ENCODE assay signal across 10 cellular contexts in genomic region chr19:14473073-14473790, GRCh38. TPM values are rescaled to one million over a fixed set of nuclear protein-coding genes. Genes with fewer than 3 reads are reported as not detected.
DNase-seq lines count a peak whose midpoint lies in the region; ATAC-seq and TF ChIP-seq lines count a peak whose summit lies in the region.
"Had no signal": no experiment of that assay in that cellular context is flagged by ENCODE, and none has a peak within 500 bp of the region (broad histone marks: within the 10 kb centered on the region; RNA-seq: fewer than 3 reads in every experiment).

No MANE protein-coding gene starts in this region.

- H3K9me3 ChIP-seq in upper lobe of right lung, result no peaks in the 10 kb centered on the region
- H3K9me3 ChIP-seq: lower lobe of right lung, sigmoid colon had no signal

- peaks cover 31% of the 10 kb centered on the region for H3K4me1 Mint-ChIP-seq in activated T-helper 1 cell treated with anti-CD3 and anti-CD28 coated beads, Interleukin-12 subunit alpha, Interleukin-12 subunit beta, Interleukin-2, Interleukin-4 antibody, amounts not matched to agents 30 ng/mL and 10 ng/mL and 1 ng/mL, durations not matched to agents 14 hours and 24 hours and 36 hours (ENCODE audit: low read depth)

- no peak for TF ChIP-seq CTCF in upper lobe of right lung (IDR thresholded peaks at IDR 0.05)

- DNase-seq in stimulated activated CD4-positive, alpha-beta T cell treated with anti-CD3 and anti-CD28 coated beads, Interleukin-15, amount 100 ng/mL, for 24 hours, result peak; percentile 39
- DNase-seq in stimulated activated CD4-positive, alpha-beta T cell treated with anti-CD3 and anti-CD28 coated beads, Interleukin-12 subunit alpha, Interleukin-12 subunit beta, amount 100 ng/mL, for 4 hours, result no peak
- no peak for DNase-seq in activated T-helper 1 cell treated with anti-CD3 and anti-CD28 coated beads, Interleukin-12 subunit alpha, Interleukin-12 subunit beta, Interleukin-2, Interleukin-4 antibody, amounts not matched to agents 30 ng/mL and 10 ng/mL and 1 ng/mL, durations not matched to agents 14 hours and 24 hours and 36 hours (ENCODE audit: low spot score)
- DNase-seq in islet precursor cell (peak; percentile 54), upper lobe of right lung (peak; percentile 68), NCI-H1105 treated with DMSO at 0.1 percent for 48 hours (lab: John Stamatoyannopoulos, UW) (no peak), mesenteric fat pad (ENCODE audit: low spot score) (no peak)
- DNase-seq: lower lobe of right lung, sigmoid colon had no signal

- peaks cover 40% of the 10 kb centered on the region for H3K36me3 ChIP-seq in upper lobe of right lung

- no peak overlapping the region for H3K4me3 ChIP-seq in upper lobe of right lung

- H3K9me3 Mint-ChIP-seq in activated T-helper 1 cell treated with anti-CD3 and anti-CD28 coated beads, Interleukin-12 subunit alpha, Interleukin-12 subunit beta, Interleukin-2, Interleukin-4 antibody, amounts not matched to agents 30 ng/mL and 10 ng/mL and 1 ng/mL, durations not matched to agents 14 hours and 24 hours and 36 hours, result no peaks in the 10 kb centered on the region

- H3K36me3 Mint-ChIP-seq in activated T-helper 1 cell treated with anti-CD3 and anti-CD28 coated beads, Interleukin-12 subunit alpha, Interleukin-12 subunit beta, Interleukin-2, Interleukin-4 antibody, amounts not matched to agents 30 ng/mL and 10 ng/mL and 1 ng/mL, durations not matched to agents 14 hours and 24 hours and 36 hours (ENCODE audit: low read depth), result peaks cover 9% of the 10 kb centered on the region

- no peaks in the 10 kb centered on the region for H3K27me3 ChIP-seq in upper lobe of right lung

- peaks cover 29% of the 10 kb centered on the region for H3K4me1 ChIP-seq in upper lobe of right lung

- H3K27me3 Mint-ChIP-seq in activated T-helper 1 cell treated with anti-CD3 and anti-CD28 coated beads, Interleukin-12 subunit alpha, Interleukin-12 subunit beta, Interleukin-2, Interleukin-4 antibody, amounts not matched to agents 30 ng/mL and 10 ng/mL and 1 ng/mL, durations not matched to agents 14 hours and 24 hours and 36 hours (ENCODE audit: insufficient read depth), result peaks cover 17% of the 10 kb centered on the region

- ATAC-seq in upper lobe of right lung (no peak), HG03469 (IDR thresholded peaks at IDR 0.05; ENCODE audit: unreplicated experiment) (no peak)

- peak overlapping the region; percentile 29 for H3K27ac Mint-ChIP-seq in activated T-helper 1 cell treated with anti-CD3 and anti-CD28 coated beads, Interleukin-12 subunit alpha, Interleukin-12 subunit beta, Interleukin-2, Interleukin-4 antibody, amounts not matched to agents 30 ng/mL and 10 ng/mL and 1 ng/mL, durations not matched to agents 14 hours and 24 hours and 36 hours

- no peak overlapping the region for H3K27ac ChIP-seq in upper lobe of right lung
- H3K27ac ChIP-seq: lower lobe of right lung, sigmoid colon had no signal

- intact Hi-C loops in activated T-helper 1 cell treated with anti-CD3 and anti-CD28 coated beads, Interleukin-12 subunit alpha, Interleukin-12 subunit beta, Interleukin-2, Interleukin-4 antibody, amounts not matched to agents 30 ng/mL and 10 ng/mL and 1 ng/mL, durations not matched to agents 14 hours and 24 hours and 36 hours (cut with micrococcal nuclease), result loop anchor here (5.0 kb wide), 1 partner anchor 111 kb away; no protein-coding TSS in a partner anchor
- intact Hi-C loops in upper lobe of right lung (cut with DNase I), result no loop called here

- peak overlapping the region; percentile 47 for H3K4me3 Mint-ChIP-seq in activated T-helper 1 cell treated with anti-CD3 and anti-CD28 coated beads, Interleukin-12 subunit alpha, Interleukin-12 subunit beta, Interleukin-2, Interleukin-4 antibody, amounts not matched to agents 30 ng/mL and 10 ng/mL and 1 ng/mL, durations not matched to agents 14 hours and 24 hours and 36 hours

RNA-seq across cellular contexts. Expression of gene PTGER1, which starts 1.9 kb away (rescaled TPM):
- total RNA-seq in activated T-helper 1 cell treated with anti-CD3 and anti-CD28 coated beads, Interleukin-12 subunit alpha, Interleukin-12 subunit beta, Interleukin-2, Interleukin-4 antibody, amounts not matched to agents 30 ng/mL and 10 ng/mL and 1 ng/mL, durations not matched to agents 14 hours and 24 hours and 36 hours, result 0.44 and 0.78 TPM in 2 replicates
- total RNA-seq in upper lobe of right lung, result 2.5 TPM
- total RNA-seq in mesenteric fat pad, result 0.55 TPM

RNA-seq across cellular contexts. Expression of gene GIPC1, which starts 22.7 kb away (rescaled TPM):
- total RNA-seq in activated T-helper 1 cell treated with anti-CD3 and anti-CD28 coated beads, Interleukin-12 subunit alpha, Interleukin-12 subunit beta, Interleukin-2, Interleukin-4 antibody, amounts not matched to agents 30 ng/mL and 10 ng/mL and 1 ng/mL, durations not matched to agents 14 hours and 24 hours and 36 hours, result 42.9 and 43.7 TPM in 2 replicates
- total RNA-seq in upper lobe of right lung, result 97.7 TPM
- total RNA-seq in mesenteric fat pad, result 75.7 TPM

RNA-seq across cellular contexts. Expression of gene PKN1, which starts 40.1 kb away (rescaled TPM):
- total RNA-seq in activated T-helper 1 cell treated with anti-CD3 and anti-CD28 coated beads, Interleukin-12 subunit alpha, Interleukin-12 subunit beta, Interleukin-2, Interleukin-4 antibody, amounts not matched to agents 30 ng/mL and 10 ng/mL and 1 ng/mL, durations not matched to agents 14 hours and 24 hours and 36 hours, result 151 and 180 TPM in 2 replicates
- total RNA-seq in upper lobe of right lung (159 TPM), mesenteric fat pad (142 TPM)

RNA-seq across cellular contexts. Expression of gene DNAJB1, which starts 45.0 kb away (rescaled TPM):
- total RNA-seq in activated T-helper 1 cell treated with anti-CD3 and anti-CD28 coated beads, Interleukin-12 subunit alpha, Interleukin-12 subunit beta, Interleukin-2, Interleukin-4 antibody, amounts not matched to agents 30 ng/mL and 10 ng/mL and 1 ng/mL, durations not matched to agents 14 hours and 24 hours and 36 hours, result 104 and 120 TPM in 2 replicates
- 99.7 TPM for total RNA-seq in upper lobe of right lung
- total RNA-seq in mesenteric fat pad, result 111 TPM

RNA-seq across cellular contexts. Expression of gene DDX39A, which starts 54.1 kb away (rescaled TPM):
- 273 and 287 TPM in 2 replicates for total RNA-seq in activated T-helper 1 cell treated with anti-CD3 and anti-CD28 coated beads, Interleukin-12 subunit alpha, Interleukin-12 subunit beta, Interleukin-2, Interleukin-4 antibody, amounts not matched to agents 30 ng/mL and 10 ng/mL and 1 ng/mL, durations not matched to agents 14 hours and 24 hours and 36 hours
- total RNA-seq in upper lobe of right lung (63.0 TPM), mesenteric fat pad (53.0 TPM)

Comparison
In these comparisons a context has a peak if more than half of its experiments do, and no peak if none do; other contexts are left out.
1. DNase-seq: peak in stimulated activated CD4-positive, alpha-beta T cell treated with anti-CD3 and anti-CD28 coated beads, Interleukin-15, amount 100 ng/mL, for 24 hours (single experiment), islet precursor cell (single experiment) and upper lobe of right lung (single experiment); none in stimulated activated CD4-positive, alpha-beta T cell treated with anti-CD3 and anti-CD28 coated beads, Interleukin-12 subunit alpha, Interleukin-12 subunit beta, amount 100 ng/mL, for 4 hours (single experiment), activated T-helper 1 cell treated with anti-CD3 and anti-CD28 coated beads, Interleukin-12 subunit alpha, Interleukin-12 subunit beta, Interleukin-2, Interleukin-4 antibody, amounts not matched to agents 30 ng/mL and 10 ng/mL and 1 ng/mL, durations not matched to agents 14 hours and 24 hours and 36 hours (single experiment), NCI-H1105 treated with DMSO at 0.1 percent for 48 hours (single experiment) and mesenteric fat pad (single experiment).